In the genomic region with DNA sequence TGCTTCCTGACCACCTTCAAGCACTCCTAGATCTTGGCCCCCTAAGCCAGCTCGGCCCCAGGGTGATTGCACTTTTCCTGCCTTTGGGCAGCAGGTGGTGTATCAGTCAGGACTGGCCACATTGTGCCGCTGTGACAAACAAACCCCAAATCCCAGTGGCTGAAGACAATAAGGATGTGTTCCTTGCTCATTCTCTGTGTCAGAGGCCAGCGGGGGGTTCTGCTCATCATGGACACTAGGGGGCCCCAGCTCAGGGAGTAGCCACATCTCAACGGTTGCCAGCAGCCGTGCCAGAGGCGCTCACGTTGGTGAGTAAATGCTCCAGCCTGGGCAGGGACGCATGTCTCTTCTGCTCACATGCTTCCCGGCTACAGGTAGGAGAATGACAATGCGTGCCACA, we compare ENCODE assay signal across 10 cellular contexts.
DNase-seq lines count a peak whose midpoint lies in the region; ATAC-seq and TF ChIP-seq lines count a peak whose summit lies in the region.
"Had no signal": no experiment of that assay in that cellular context is flagged by ENCODE, and none has a peak within 500 bp of the region (broad histone marks: within the 10 kb centered on the region; RNA-seq: fewer than 3 reads in every experiment).

No MANE protein-coding gene starts in this region.

- peak; percentile 41 for ATAC-seq in activated naive CD8-positive, alpha-beta T cell treated with anti-CD3 and anti-CD28 coated beads, Interleukin-2, amount 50 U/mL, for 24 hours

- H3K36me3 Mint-ChIP-seq in activated naive CD8-positive, alpha-beta T cell treated with anti-CD3 and anti-CD28 coated beads, Interleukin-2, amount 50 U/mL, for 24 hours (ENCODE audit: low read depth) = no peaks in the 10 kb centered on the region

- WGBS in trophoblast cell (ENCODE audit: extremely low coverage, insufficient coverage, insufficient read length) = no CpG with 5 or more reads among the region's 10 CpGs
- 88% methylated on average over 9 of the region's 10 CpGs for WGBS in esophagus muscularis mucosa

- intact Hi-C loops in uterus (cut with DNase I; ENCODE audit: low total_unique reads) = loop anchor here (5.0 kb wide), 1 partner anchor 199 kb away; no protein-coding TSS in a partner anchor
- intact Hi-C loops in esophagus muscularis mucosa (cut with DNase I) = no loop called here

- peak overlapping the region; percentile 42 for H3K18ac ChIP-seq in trophoblast cell (ENCODE audit: low read length)

- no peak overlapping the region for H3K4me3 Mint-ChIP-seq in activated naive CD8-positive, alpha-beta T cell treated with anti-CD3 and anti-CD28 coated beads, Interleukin-2, amount 50 U/mL, for 24 hours
- H3K4me3 Mint-ChIP-seq: T-helper 2 cell treated with Interferon-gamma antibody and Interleukin-4, amounts not matched to agents 5 μg/mL and 100 μg/mL, for 36 hours had no signal

- H2BK12ac ChIP-seq in trophoblast cell (ENCODE audit: low read length) = peak overlapping the region; percentile 97

- no peak for TF ChIP-seq EP300 in esophagus muscularis mucosa (IDR thresholded peaks at IDR 0.05)

- no peak overlapping the region for H3K4me2 ChIP-seq in trophoblast cell (ENCODE audit: low read length)
- H3K4me2 ChIP-seq: BLaER1 had no signal

- peaks cover 27 to 38% of the 10 kb centered on the region in 2 experiments for H3K4me1 ChIP-seq in trophoblast cell (ENCODE audit: control insufficient read depth in 1 of 2, insufficient read depth in 2 of 2, low read length in 2 of 2)
- peaks cover 11 to 12% of the 10 kb centered on the region in 2 donors for H3K4me1 ChIP-seq in uterus
- peaks cover 9 to 26% (median 19%) of the 10 kb centered on the region in 4 donors for H3K4me1 ChIP-seq in esophagus muscularis mucosa

- H3K79me2 ChIP-seq in trophoblast cell (ENCODE audit: control insufficient read depth, insufficient read depth, low read length, poor library complexity) = peaks cover 13% of the 10 kb centered on the region

- H3K27ac ChIP-seq in trophoblast cell (ENCODE audit: low read depth, low read length) (peak overlapping the region; percentile 97), uterus (no peak overlapping the region), esophagus muscularis mucosa (replicated peaks in 1 of 4) (no peak overlapping the region)
- H3K27ac ChIP-seq: BLaER1 had no signal

- peak overlapping the region; percentile 88 for H3K14ac ChIP-seq in trophoblast cell (ENCODE audit: low read length)

- no peak overlapping the region for H3K9ac ChIP-seq in trophoblast cell (ENCODE audit: low read length)
- H3K9ac ChIP-seq: BLaER1 had no signal

- no peak overlapping the region for H3K4ac ChIP-seq in trophoblast cell (ENCODE audit: low read depth, low read length)

- no peaks in the 10 kb centered on the region for H3K27me3 ChIP-seq in trophoblast cell (ENCODE audit: insufficient read depth, low read length)
- no peaks in the 10 kb centered on the region for H3K27me3 ChIP-seq in uterus
- H3K27me3 ChIP-seq in esophagus muscularis mucosa = no peaks in the 10 kb centered on the region

- TF ChIP-seq CTCF in uterus (IDR thresholded peaks at IDR 0.05) (no peak), esophagus muscularis mucosa (IDR thresholded peaks at IDR 0.05) (no peak)

- H3K27me3 Mint-ChIP-seq in activated naive CD8-positive, alpha-beta T cell treated with anti-CD3 and anti-CD28 coated beads, Interleukin-2, amount 50 U/mL, for 24 hours = peaks cover 3% of the 10 kb centered on the region

- H3K9me3 ChIP-seq in trophoblast cell (ENCODE audit: insufficient read depth, low read depth, low read length) (peaks cover 3% of the 10 kb centered on the region), uterus (no peaks in the 10 kb centered on the region), esophagus muscularis mucosa (no peaks in the 10 kb centered on the region)
- H3K9me3 ChIP-seq: BLaER1 had no signal

- peak overlapping the region; percentile 97 for H4K91ac ChIP-seq in trophoblast cell (ENCODE audit: low read depth, low read length)

- H3K27ac Mint-ChIP-seq in activated naive CD8-positive, alpha-beta T cell treated with anti-CD3 and anti-CD28 coated beads, Interleukin-2, amount 50 U/mL, for 24 hours = no peak overlapping the region
- H3K27ac Mint-ChIP-seq: T-helper 2 cell treated with Interferon-gamma antibody and Interleukin-4, amounts not matched to agents 5 μg/mL and 100 μg/mL, for 36 hours had no signal

- no peak for TF ChIP-seq POLR2A in uterus (IDR thresholded peaks at IDR 0.05)
- TF ChIP-seq POLR2A in esophagus muscularis mucosa (IDR thresholded peaks at IDR 0.05; ENCODE audit: low read depth) = no peak

- H4K12ac ChIP-seq in trophoblast cell (ENCODE audit: low read depth, low read length) = no peak overlapping the region

- peak overlapping the region; percentile 94 for H2BK120ac ChIP-seq in trophoblast cell (ENCODE audit: insufficient read depth, low read length, poor library complexity)

- no peak overlapping the region for H2AFZ ChIP-seq in trophoblast cell (ENCODE audit: insufficient read depth, low read length, poor library complexity)

- H3K4me3 ChIP-seq in trophoblast cell (ENCODE audit: low read depth, low read length) (no peak overlapping the region), uterus (no peak overlapping the region), esophagus muscularis mucosa (no peak overlapping the region)
- H3K4me3 ChIP-seq: BLaER1 had no signal

- no peaks in the 10 kb centered on the region for H3K9me3 Mint-ChIP-seq in activated naive CD8-positive, alpha-beta T cell treated with anti-CD3 and anti-CD28 coated beads, Interleukin-2, amount 50 U/mL, for 24 hours
- H3K9me3 Mint-ChIP-seq: T-helper 2 cell treated with Interferon-gamma antibody and Interleukin-4, amounts not matched to agents 5 μg/mL and 100 μg/mL, for 36 hours had no signal

- H3K23ac ChIP-seq in trophoblast cell (ENCODE audit: low read length) = no peak overlapping the region

- no peaks in the 10 kb centered on the region for H3K4me1 Mint-ChIP-seq in activated naive CD8-positive, alpha-beta T cell treated with anti-CD3 and anti-CD28 coated beads, Interleukin-2, amount 50 U/mL, for 24 hours

- peak overlapping the region; percentile 11 for H4K8ac ChIP-seq in trophoblast cell (ENCODE audit: low read depth, low read length)

- peak; percentile 42 to 69 for DNase-seq in NCI-H524 (lab: John Stamatoyannopoulos, UW)
- no peak for DNase-seq in NCI-H524 treated with DMSO at 0.1 percent for 48 hours (lab: John Stamatoyannopoulos, UW)
- DNase-seq in NCI-H82 treated with DMSO at 0.1 percent for 48 hours (lab: John Stamatoyannopoulos, UW; ENCODE audit: unreplicated experiment) = peak; percentile 3
- peak; percentile 43 for DNase-seq in activated naive CD8-positive, alpha-beta T cell treated with anti-CD3 and anti-CD28 coated beads, Interleukin-2, amount 50 U/mL, for 24 hours
- peak in 1 of 2 donors; percentile 28 for DNase-seq in trophoblast cell
- DNase-seq in uterus = no peak
- no peak for DNase-seq in central memory CD4-positive, alpha-beta T cell
- DNase-seq in esophagus muscularis mucosa (ENCODE audit: extremely low spot score) = no peak

- peak overlapping the region; percentile 71 for H2BK5ac ChIP-seq in trophoblast cell (ENCODE audit: low read depth, low read length, poor library complexity)

- peak overlapping the region; percentile 36 for H2AK5ac ChIP-seq in trophoblast cell (ENCODE audit: low read length)

- H3K79me1 ChIP-seq in trophoblast cell (ENCODE audit: low read length) = peaks cover 57% of the 10 kb centered on the region

- H3K36me3 ChIP-seq in trophoblast cell (ENCODE audit: control insufficient read depth in 1 of 2, insufficient read depth in 2 of 2, low read length in 2 of 2) (no peaks in the 10 kb centered on the region), uterus (no peaks in the 10 kb centered on the region), esophagus muscularis mucosa (no peaks in the 10 kb centered on the region)
- H3K36me3 ChIP-seq: BLaER1 had no signal

Comparison
In these comparisons a context has a peak if more than half of its experiments do, and no peak if none do; other contexts are left out.
1. DNase-seq: peak in NCI-H524 (2 of 2), NCI-H82 treated with DMSO at 0.1 percent for 48 hours (single experiment) and activated naive CD8-positive, alpha-beta T cell treated with anti-CD3 and anti-CD28 coated beads, Interleukin-2, amount 50 U/mL, for 24 hours (single experiment); none in NCI-H524 treated with DMSO at 0.1 percent for 48 hours (single experiment), uterus (0 of 2), central memory CD4-positive, alpha-beta T cell (single experiment) and esophagus muscularis mucosa (single experiment).